Comparison of ENCODE assay signal across 22 cellular contexts in the genomic region with DNA sequence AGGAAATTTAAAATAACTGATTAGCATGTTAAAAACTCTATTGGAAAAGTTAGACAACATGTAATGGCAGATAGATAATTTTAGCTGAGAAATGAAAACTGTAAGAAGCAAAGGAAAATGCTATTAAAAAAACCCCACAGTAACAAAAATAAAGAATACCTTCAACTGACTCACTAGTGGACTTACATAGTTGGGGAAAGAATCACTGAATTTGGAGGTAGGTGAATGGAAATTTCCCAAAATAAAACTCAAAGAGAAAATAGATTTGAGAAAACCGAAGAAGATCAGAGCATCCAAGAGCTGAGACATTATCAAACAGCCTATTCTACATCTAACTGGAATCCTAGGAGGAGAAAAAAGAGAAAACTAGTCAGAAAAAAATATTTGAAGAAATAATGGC. TPM values are rescaled to one million over a fixed set of nuclear protein-coding genes. Genes with fewer than 3 reads are reported as not detected.
A peak's percentile ranks its signal among the peaks of the same experiment; 100 is the strongest.
DNase-seq lines count a peak whose midpoint lies in the region; TF ChIP-seq lines count a peak whose summit lies in the region.
"Had no signal": no experiment of that assay in that cellular context is flagged by ENCODE, and none has a peak within 500 bp of the region (broad histone marks: within the 10 kb centered on the region; RNA-seq: fewer than 3 reads in every experiment).

No MANE protein-coding gene starts in this region.

- no peak overlapping the region for H3K27ac Mint-ChIP-seq in activated T-cell treated with anti-CD3 and anti-CD28 coated beads, Interleukin-2, amount 50 U/mL, for 24 hours
- H3K27ac Mint-ChIP-seq: CD4-positive, CD25-positive, alpha-beta regulatory T cell; GM23338 had no signal

- H3K9me3 ChIP-seq in osteoblast (ENCODE audit: low read depth, low read length) (no peaks in the 10 kb centered on the region), tibial nerve (no peaks in the 10 kb centered on the region)

- H4K20me1 ChIP-seq in osteoblast (ENCODE audit: insufficient read depth, low read length): no peaks in the 10 kb centered on the region

- H3K27me3 ChIP-seq in osteoblast (ENCODE audit: insufficient read depth, low read length): no peaks in the 10 kb centered on the region
- no peaks in the 10 kb centered on the region for H3K27me3 ChIP-seq in tibial nerve

- WGBS in tibial nerve, 2 donors: 85 to 90% methylated on average over 1 of the region's 1 CpG

- H2AFZ ChIP-seq in osteoblast (ENCODE audit: low read length): no peak overlapping the region
- H2AFZ ChIP-seq: GM23338 had no signal

- TF ChIP-seq EP300 in tibial nerve (IDR thresholded peaks at IDR 0.05): no peak

- peaks cover 30% of the 10 kb centered on the region for H3K27me3 Mint-ChIP-seq in activated T-cell treated with anti-CD3 and anti-CD28 coated beads, Interleukin-2, amount 50 U/mL, for 24 hours
- H3K27me3 Mint-ChIP-seq: CD4-positive, CD25-positive, alpha-beta regulatory T cell had no signal

- no peak for TF ChIP-seq CTCF in AG10803 (conservative IDR thresholded peaks at IDR 0.05; ENCODE audit: low read length)
- no peak for TF ChIP-seq CTCF in osteoblast (IDR thresholded peaks at IDR 0.05; ENCODE audit: extremely low read depth, low read depth, low read length)
- no peak for TF ChIP-seq CTCF in tibial nerve (IDR thresholded peaks at IDR 0.05)

- peaks cover 28% of the 10 kb centered on the region for H3K79me2 ChIP-seq in osteoblast (ENCODE audit: insufficient read depth, low read length)

- TF ChIP-seq POLR2A in tibial nerve (IDR thresholded peaks at IDR 0.05): no peak

- H3K4me1 ChIP-seq in osteoblast (ENCODE audit: insufficient read depth, low read length) (peaks cover 57% of the 10 kb centered on the region), tibial nerve (no peaks in the 10 kb centered on the region)

- H3K9me3 Mint-ChIP-seq in activated T-cell treated with anti-CD3 and anti-CD28 coated beads, Interleukin-2, amount 50 U/mL, for 24 hours: no peaks in the 10 kb centered on the region
- H3K9me3 Mint-ChIP-seq: GM23338 had no signal

- DNase-seq in AG10803 (ENCODE audit: low read depth) (peak; percentile 26), HCEC 1CT (peak; percentile 42), astrocyte of the hippocampus (ENCODE audit: low read depth, low spot score) (peak; percentile 5), osteoblast (ENCODE audit: insufficient read length, low spot score, missing footprints) (no peak), tibial nerve (ENCODE audit: low spot score in 2 of 2) (no peak)
- DNase-seq in activated T-cell treated with anti-CD3 and anti-CD28 coated beads, Interleukin-2, amount 50 U/mL, for 24 hours: no peak
- DNase-seq in activated effector memory CD4-positive, alpha-beta T cell treated with anti-CD3 and anti-CD28 coated beads, Interleukin-2, amount 50 U/mL, for 16 hours: no peak
- no peak for DNase-seq in activated CD4-positive, alpha-beta T cell treated with anti-CD3 and anti-CD28 coated beads, Interleukin-2, amount 50 U/mL, for 4 hours
- DNase-seq: CD4-positive, CD25-positive, alpha-beta regulatory T cell; Karpas-422; NCI-H1694; NCI-H2081; NCI-H2171; NCI-H345; NCI-H524; NCI-H774; NK-92 treated with Interleukin-12 subunit alpha and Interleukin-12 subunit beta, amount 100 ng/mL, for 24 hours; SHP77 treated with DMSO at 0.1 percent for 48 hours had no signal

- H3K4me1 Mint-ChIP-seq in activated T-cell treated with anti-CD3 and anti-CD28 coated beads, Interleukin-2, amount 50 U/mL, for 24 hours (ENCODE audit: low read depth): peaks cover 4% of the 10 kb centered on the region
- H3K4me1 Mint-ChIP-seq: GM23338 had no signal

- H3K27ac ChIP-seq in osteoblast (ENCODE audit: low read depth, low read length): peak overlapping the region; percentile 80
- no peak overlapping the region for H3K27ac ChIP-seq in tibial nerve
- H3K27ac ChIP-seq: RWPE1, SK-N-MC had no signal

- H3K36me3 ChIP-seq in osteoblast (ENCODE audit: insufficient read depth, low read length) (no peaks in the 10 kb centered on the region), tibial nerve (no peaks in the 10 kb centered on the region)

- H3K4me2 ChIP-seq in osteoblast (ENCODE audit: insufficient read depth, low read length): peak overlapping the region; percentile 58
- H3K4me2 ChIP-seq: GM23338 had no signal

- no peaks in the 10 kb centered on the region for H3K36me3 Mint-ChIP-seq in activated T-cell treated with anti-CD3 and anti-CD28 coated beads, Interleukin-2, amount 50 U/mL, for 24 hours (ENCODE audit: low read depth)
- H3K36me3 Mint-ChIP-seq: CD4-positive, CD25-positive, alpha-beta regulatory T cell had no signal

- H3K4me3 ChIP-seq in AG10803 (ENCODE audit: low read length) (no peak overlapping the region), osteoblast (ENCODE audit: insufficient read depth, low read length) (peak overlapping the region; percentile 32), tibial nerve (no peak overlapping the region)
- H3K4me3 ChIP-seq: GM23338, SK-N-MC had no signal

- no peak overlapping the region for H3K4me3 Mint-ChIP-seq in activated T-cell treated with anti-CD3 and anti-CD28 coated beads, Interleukin-2, amount 50 U/mL, for 24 hours
- H3K4me3 Mint-ChIP-seq: CD4-positive, CD25-positive, alpha-beta regulatory T cell; GM23338 had no signal

RNA-seq across cellular contexts. Expression of a gene that starts 34.7 kb away (rescaled TPM):
- total RNA-seq in osteoblast (19.2 and 21.4 TPM in 2 replicates), tibial nerve (10 to 100 TPM in 2 of 4 donors, 1 to 10 TPM in 2; 5.2 to 16.6 (median 9.6) TPM)
- total RNA-seq: A172 had no signal

Comparison
In these comparisons a context has a peak if more than half of its experiments do, and no peak if none do; other contexts are left out.
1. DNase-seq: peak in AG10803 (single experiment), HCEC 1CT (single experiment) and astrocyte of the hippocampus (single experiment); none in osteoblast (single experiment), activated T-cell treated with anti-CD3 and anti-CD28 coated beads, Interleukin-2, amount 50 U/mL, for 24 hours (single experiment), activated effector memory CD4-positive, alpha-beta T cell treated with anti-CD3 and anti-CD28 coated beads, Interleukin-2, amount 50 U/mL, for 16 hours (single experiment), activated CD4-positive, alpha-beta T cell treated with anti-CD3 and anti-CD28 coated beads, Interleukin-2, amount 50 U/mL, for 4 hours (0 of 2) and tibial nerve (0 of 2).